9 cellular contexts compared by ENCODE assay signal in genomic region chr4:1183985-1184773, GRCh38. TPM values are rescaled to one million over a fixed set of nuclear protein-coding genes. Genes with fewer than 3 reads are reported as not detected.
DNase-seq lines count a peak whose midpoint lies in the region; ATAC-seq and TF ChIP-seq lines count a peak whose summit lies in the region.
"Had no signal": no experiment of that assay in that cellular context is flagged by ENCODE, and none has a peak within 500 bp of the region (broad histone marks: within the 10 kb centered on the region; RNA-seq: fewer than 3 reads in every experiment).

No MANE protein-coding gene starts in this region.

- no peak for DNase-seq in activated T-cell treated with anti-CD3 and anti-CD28 coated beads, Interleukin-2, amount 50 U/mL, for 24 hours
- DNase-seq in activated T-cell treated with anti-CD3 and anti-CD28 coated beads for 4 hours = no peak
- no peak for DNase-seq in coronary artery (ENCODE audit: low spot score)
- peak; percentile 16 for DNase-seq in stomach
- no peak for DNase-seq in NCI-H2196 (lab: John Stamatoyannopoulos, UW; ENCODE audit: unreplicated experiment)
- DNase-seq in NCI-H2107 treated with DMSO at 0.1 percent for 48 hours (lab: John Stamatoyannopoulos, UW; ENCODE audit: unreplicated experiment) = no peak
- DNase-seq: effector CD8-positive, alpha-beta T cell had no signal

- TF ChIP-seq POLR2A in stomach (IDR thresholded peaks at IDR 0.05) = no peak

- peaks cover 2% of the 10 kb centered on the region for H3K36me3 Mint-ChIP-seq in activated T-cell treated with anti-CD3 and anti-CD28 coated beads, Interleukin-2, amount 50 U/mL, for 24 hours (ENCODE audit: low read depth)

- peak overlapping the region; percentile 5 for H3K4me3 Mint-ChIP-seq in activated T-cell treated with anti-CD3 and anti-CD28 coated beads, Interleukin-2, amount 50 U/mL, for 24 hours

- H3K27me3 Mint-ChIP-seq in activated T-cell treated with anti-CD3 and anti-CD28 coated beads, Interleukin-2, amount 50 U/mL, for 24 hours = no peaks in the 10 kb centered on the region

- H3K27ac Mint-ChIP-seq in activated T-cell treated with anti-CD3 and anti-CD28 coated beads, Interleukin-2, amount 50 U/mL, for 24 hours = peak overlapping the region; percentile 22

- H3K4me3 ChIP-seq in coronary artery (peak overlapping the region; percentile 22), stomach (no peak overlapping the region)

- intact Hi-C loops in stomach (cut with DNase I; ENCODE audit: low total_unique reads) = no loop called here

- 58 to 63% (median 62%) methylated on average over 6 of the region's 6 CpGs for WGBS in stomach, 5 donors

- H3K9me3 Mint-ChIP-seq in activated T-cell treated with anti-CD3 and anti-CD28 coated beads, Interleukin-2, amount 50 U/mL, for 24 hours = peaks cover 5% of the 10 kb centered on the region

- TF ChIP-seq EP300 in stomach (IDR thresholded peaks at IDR 0.05) = no peak

- peaks cover 3 to 31% (median 11%) of the 10 kb centered on the region in 4 donors for H3K4me1 ChIP-seq in stomach

- TF ChIP-seq CTCF in coronary artery (IDR thresholded peaks at IDR 0.05) = no peak
- TF ChIP-seq CTCF in stomach (IDR thresholded peaks at IDR 0.05) = no peak

- peaks cover 0 to 5% (median 0%) of the 10 kb centered on the region in 4 donors for H3K9me3 ChIP-seq in stomach

- no peaks in the 10 kb centered on the region for H3K27me3 ChIP-seq in stomach

- peak; percentile 57 for ATAC-seq in HG03571 (IDR thresholded peaks at IDR 0.05; ENCODE audit: unreplicated experiment)
- no peak for ATAC-seq in HG03097 (IDR thresholded peaks at IDR 0.05; ENCODE audit: low FRiP score, unreplicated experiment)

- peaks cover 25% of the 10 kb centered on the region for H3K4me1 Mint-ChIP-seq in activated T-cell treated with anti-CD3 and anti-CD28 coated beads, Interleukin-2, amount 50 U/mL, for 24 hours (ENCODE audit: low read depth)

- no peak overlapping the region for H3K27ac ChIP-seq in coronary artery
- H3K27ac ChIP-seq in stomach = peak overlapping the region in 3 of 5 donors; percentile 46 to 56 (median 48)

- no peaks in the 10 kb centered on the region for H3K36me3 ChIP-seq in stomach

RNA-seq across cellular contexts. Expression of gene SPON2, which starts 11.8 kb away (rescaled TPM):
- 100 to 1,000 TPM in 1 of 5 donors, 10 to 100 TPM in 4; 12.8 to 224 (median 63.9) TPM for total RNA-seq in stomach
- polyA plus RNA-seq in stomach = 10 to 100 TPM; 20.1 to 54.6 (median 40.6) TPM

Comparison
In these comparisons a context has a peak if more than half of its experiments do, and no peak if none do; other contexts are left out.
1. H3K27ac ChIP-seq: peak in stomach (3 of 5); none in coronary artery (0 of 2).